Comparison of ENCODE assay signal across 8 cellular contexts in the genomic region with DNA sequence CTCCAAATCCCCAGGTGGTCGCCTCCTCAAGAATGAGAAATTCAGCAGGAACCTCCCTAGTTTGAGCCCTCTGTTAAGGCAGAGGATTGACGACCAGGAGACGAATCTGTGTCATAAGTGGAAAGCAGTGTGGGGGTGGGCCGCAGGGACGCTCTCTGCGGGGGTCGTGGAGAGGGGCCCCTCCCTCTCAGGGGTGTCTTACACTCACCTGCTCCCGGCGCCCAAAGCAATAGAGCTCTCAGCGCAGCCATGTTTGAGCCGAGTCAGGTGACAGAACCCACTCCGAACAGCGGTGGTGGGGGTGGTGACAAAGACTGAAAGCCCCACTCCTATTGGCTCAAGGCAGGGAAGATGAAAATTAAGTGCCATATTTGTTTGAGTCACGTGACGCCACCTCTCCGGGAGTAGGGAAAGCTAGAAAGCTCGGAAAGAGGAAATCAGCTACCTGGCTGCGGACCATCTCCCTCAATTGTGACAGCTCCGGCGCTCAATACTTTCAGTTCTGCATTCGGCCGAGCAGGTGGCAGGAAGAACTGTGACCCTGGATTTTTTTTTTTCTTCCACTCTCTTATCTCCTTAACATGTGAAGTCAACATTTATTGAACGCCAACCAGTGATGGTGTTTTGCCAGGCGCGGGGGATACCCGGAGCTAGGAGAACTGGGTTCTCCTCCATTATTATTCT. TPM values are rescaled to one million over a fixed set of nuclear protein-coding genes. Genes with fewer than 3 reads are reported as not detected.
DNase-seq lines count a peak whose midpoint lies in the region; ATAC-seq and TF ChIP-seq lines count a peak whose summit lies in the region.

A gene (minus strand): TSS at position 265 of the 684 bp plus-strand sequence. CDS start 627 bp downstream, outside the sequence.

- POLR2A ChIA-PET in PC-9 (lab: Charles Lee; ENCODE audit: unreplicated experiment), result interaction anchor here (0.6 to 0.9 kb wide), 5 partner anchors 165 to 1228 kb away, joined by 3 to 11 read pairs (median 3); no protein-coding TSS in a partner anchor

- H3K36me3 ChIP-seq in PC-9 (ENCODE audit: low read depth) (0 out of 2 replicates have a peak, but pooled peaks cover 6% of the 10 kb centered on the region), esophagus (ENCODE audit: control insufficient read depth in 2 of 2, insufficient read depth in 2 of 2, low read length in 1 of 2) (no peaks in the 10 kb centered on the region), mucosa of stomach (ENCODE audit: control insufficient read depth, insufficient read depth, low read length) (no peaks in the 10 kb centered on the region)

- H3K9me3 ChIP-seq in PC-9 (ENCODE audit: insufficient read depth, low read depth) (no peaks in the 10 kb centered on the region), esophagus (ENCODE audit: control insufficient read depth in 2 of 2, insufficient read depth in 1 of 2, low read depth in 1 of 2, low read length in 1 of 2) (no peaks in the 10 kb centered on the region), mucosa of stomach (ENCODE audit: control insufficient read depth, low read length) (no peaks in the 10 kb centered on the region)

- BruUV-seq in PC-9 (replicated peaks; lab: Mats Ljungman, UMichigan), result no TSS peak

- WGBS in esophagus, 2 donors, result 0 to 1% methylated on average over 26 of the region's 26 CpGs

- H3K9ac ChIP-seq in mucosa of stomach (ENCODE audit: low read length), result peak within 1 kb of the TSS; percentile 92

- no peaks in the 10 kb centered on the region; the same call in 1 of the 2 replicates for H3F3A ChIP-seq in PC-9 (ENCODE audit: insufficient read depth, low read depth)

- CTCF ChIA-PET in PC-9 (lab: Charles Lee), result no interaction called here

- peak within 1 kb of the TSS; percentile 83 for H3K4me2 ChIP-seq in PC-9

- H3K27ac ChIP-seq in PC-9 (peak within 1 kb of the TSS; percentile 54), esophagus (ENCODE audit: low read depth in 2 of 2, low read length in 1 of 2) (peak within 1 kb of the TSS; percentile 71 to 74)

- peak; percentile 79 for ATAC-seq in GM21619 (IDR thresholded peaks at IDR 0.05; ENCODE audit: unreplicated experiment)

- peaks cover 22% of the 10 kb centered on the region for H3K4me1 ChIP-seq in PC-9 (replicated peaks; ENCODE audit: insufficient read depth)
- H3K4me1 ChIP-seq in esophagus (ENCODE audit: control insufficient read depth in 2 of 2, insufficient read depth in 2 of 2, low read length in 1 of 2), result peaks cover 0 to 2% of the 10 kb centered on the region in 2 donors
- peaks cover 13% of the 10 kb centered on the region for H3K4me1 ChIP-seq in mucosa of stomach (ENCODE audit: control insufficient read depth, insufficient read depth, low read length)

- no peak for TF ChIP-seq CTCF in PC-9 (conservative IDR thresholded peaks at IDR 0.05)

- DNase-seq in DMS153 (lab: John Stamatoyannopoulos, UW) (peak; percentile 97), PC-9 (peak; percentile 88 to 94)
- peak; percentile 94 for DNase-seq in Jurkat, Clone E6-1 (ENCODE audit: low read depth, low spot score)
- DNase-seq in activated T-cell treated with anti-CD3 and anti-CD28 coated beads, Interleukin-2, amount 50 U/mL, for 1 hour, result peak; percentile 81
- DNase-seq in stimulated activated CD8-positive, alpha-beta memory T cell treated with anti-CD3 and anti-CD28 coated beads, Interleukin-7, amount 100 ng/mL, for 1 hour (ENCODE audit: low read depth in 2 of 2), result peak; percentile 71 to 73

- H3K9me2 ChIP-seq in PC-9 (ENCODE audit: insufficient read depth), result no peaks in the 10 kb centered on the region

- H3K4me3 ChIP-seq in Jurkat, Clone E6-1 (ENCODE audit: low read length), result peak within 1 kb of the TSS; percentile 95
- H3K4me3 ChIP-seq in PC-9 (peak within 1 kb of the TSS; percentile 83), esophagus (ENCODE audit: low read depth in 1 of 2, low read length in 2 of 2) (peak within 1 kb of the TSS; percentile 66 to 80), mucosa of stomach (ENCODE audit: low read length) (peak within 1 kb of the TSS; percentile 83)

- H3K79me2 ChIP-seq in PC-9 (ENCODE audit: low read depth), result peaks cover 25% of the 10 kb centered on the region

- H2AFZ ChIP-seq in PC-9, result peak within 1 kb of the TSS; percentile 79

- H3K27me3 ChIP-seq in PC-9 (ENCODE audit: insufficient read depth, low read depth) (no peaks in the 10 kb centered on the region), esophagus (ENCODE audit: control insufficient read depth in 1 of 2, insufficient read depth in 2 of 2, low read length in 2 of 2) (no peaks in the 10 kb centered on the region), mucosa of stomach (ENCODE audit: control insufficient read depth, insufficient read depth, low read length) (no peaks in the 10 kb centered on the region)

- intact Hi-C loops in PC-9 (cut with micrococcal nuclease; ENCODE audit: unreplicated experiment), result no loop called here

- H4K20me1 ChIP-seq in PC-9 (ENCODE audit: insufficient read depth), result 0 out of 2 replicates have a peak, but pooled peaks cover 7% of the 10 kb centered on the region

RNA-seq across cellular contexts. Expression of the gene that starts here (rescaled TPM):
- polyA plus RNA-seq in Jurkat, Clone E6-1 (2012; ENCODE audit: insufficient read depth, insufficient read length), result 7.5 TPM
- total RNA-seq in PC-9 (2021), result 18.9 and 19.2 TPM in 2 replicates
- 1 to 10 TPM; 3.7 to 5.1 TPM for polyA plus RNA-seq in esophagus

Comparison
In these comparisons a context has a peak if more than half of its experiments do, and no peak if none do; other contexts are left out.
1. Peak in every context shown above with its lines: DNase-seq, ATAC-seq, H3K4me3 ChIP-seq and H3K27ac ChIP-seq.